Comparison of ENCODE assay signal across 1 cellular context in the genomic region with DNA sequence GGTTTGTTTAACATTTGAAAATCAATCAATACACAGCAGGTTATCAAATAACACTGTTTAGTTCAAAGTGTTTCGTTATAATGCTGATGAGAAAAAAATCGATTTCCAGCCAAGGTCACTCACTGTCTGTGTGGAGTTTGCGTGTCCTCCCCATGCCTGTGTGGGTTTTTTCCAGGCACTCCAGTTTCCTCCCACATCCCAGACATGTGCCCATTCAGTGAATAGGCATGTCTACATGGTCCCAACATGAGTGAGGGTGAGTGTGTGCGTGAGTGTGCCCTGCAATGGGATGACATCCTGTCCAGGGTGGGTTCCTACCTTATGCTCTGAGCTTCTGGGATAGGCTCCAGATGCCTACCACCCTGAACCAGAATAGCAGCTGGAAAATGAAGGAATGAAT.
TF ChIP-seq lines count a peak whose summit lies in the region.

No MANE protein-coding gene starts in this region.

TF ChIP-seq in liver, 16 proteins besides CTCF, POLR2A, EP300 and RAD21 (continued from another document):
- TF ChIP-seq, protein P1, sequence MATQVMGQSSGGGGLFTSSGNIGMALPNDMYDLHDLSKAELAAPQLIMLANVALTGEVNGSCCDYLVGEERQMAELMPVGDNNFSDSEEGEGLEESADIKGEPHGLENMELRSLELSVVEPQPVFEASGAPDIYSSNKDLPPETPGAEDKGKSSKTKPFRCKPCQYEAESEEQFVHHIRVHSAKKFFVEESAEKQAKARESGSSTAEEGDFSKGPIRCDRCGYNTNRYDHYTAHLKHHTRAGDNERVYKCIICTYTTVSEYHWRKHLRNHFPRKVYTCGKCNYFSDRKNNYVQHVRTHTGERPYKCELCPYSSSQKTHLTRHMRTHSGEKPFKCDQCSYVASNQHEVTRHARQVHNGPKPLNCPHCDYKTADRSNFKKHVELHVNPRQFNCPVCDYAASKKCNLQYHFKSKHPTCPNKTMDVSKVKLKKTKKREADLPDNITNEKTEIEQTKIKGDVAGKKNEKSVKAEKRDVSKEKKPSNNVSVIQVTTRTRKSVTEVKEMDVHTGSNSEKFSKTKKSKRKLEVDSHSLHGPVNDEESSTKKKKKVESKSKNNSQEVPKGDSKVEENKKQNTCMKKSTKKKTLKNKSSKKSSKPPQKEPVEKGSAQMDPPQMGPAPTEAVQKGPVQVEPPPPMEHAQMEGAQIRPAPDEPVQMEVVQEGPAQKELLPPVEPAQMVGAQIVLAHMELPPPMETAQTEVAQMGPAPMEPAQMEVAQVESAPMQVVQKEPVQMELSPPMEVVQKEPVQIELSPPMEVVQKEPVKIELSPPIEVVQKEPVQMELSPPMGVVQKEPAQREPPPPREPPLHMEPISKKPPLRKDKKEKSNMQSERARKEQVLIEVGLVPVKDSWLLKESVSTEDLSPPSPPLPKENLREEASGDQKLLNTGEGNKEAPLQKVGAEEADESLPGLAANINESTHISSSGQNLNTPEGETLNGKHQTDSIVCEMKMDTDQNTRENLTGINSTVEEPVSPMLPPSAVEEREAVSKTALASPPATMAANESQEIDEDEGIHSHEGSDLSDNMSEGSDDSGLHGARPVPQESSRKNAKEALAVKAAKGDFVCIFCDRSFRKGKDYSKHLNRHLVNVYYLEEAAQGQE (IDR thresholded peaks at IDR 0.05), result peak; percentile 15
- TF ChIP-seq NR2F2 (IDR thresholded peaks at IDR 0.05) (no peak), YY1 (IDR thresholded peaks at IDR 0.05) (no peak), EGR1 (IDR thresholded peaks at IDR 0.05; ENCODE audit: low read depth in 2 of 2) (no peak), FOXA1 (IDR thresholded peaks at IDR 0.05) (no peak)
